Comparison of ENCODE assay signal across 8 cellular contexts in genomic region chr12:95072900-95073697, GRCh38. TPM values are rescaled to one million over a fixed set of nuclear protein-coding genes. Genes with fewer than 3 reads are reported as not detected.
A peak's percentile ranks its signal among the peaks of the same experiment; 100 is the strongest.
DNase-seq lines count a peak whose midpoint lies in the region; ATAC-seq and TF ChIP-seq lines count a peak whose summit lies in the region.

Gene NR2C1 (minus strand): TSS chr12:95073618. CDS start chr12:95067384, 6,234 bp downstream.

- H3K4me3 ChIP-seq in testis = peak within 1 kb of the TSS; percentile 95 to 99

- no peaks in the 10 kb centered on the region for H3K27me3 ChIP-seq in testis

- peak within 1 kb of the TSS; percentile 95 to 98 for H3K27ac ChIP-seq in testis

- H3K27me3 Mint-ChIP-seq in HFFc6 (ENCODE audit: insufficient read depth) = no peaks in the 10 kb centered on the region; the same call in 1 of the 2 replicates
- no peaks in the 10 kb centered on the region for H3K27me3 Mint-ChIP-seq in activated naive CD4-positive, alpha-beta T cell treated with anti-CD3 and anti-CD28 coated beads, Interleukin-2, amount 50 U/mL, for 24 hours

- peak; percentile 98 for ATAC-seq in SK-N-SH treated with all-trans-retinoic acid at 6 μM for 48 hours

- H3K9me3 Mint-ChIP-seq in HFFc6 = no peaks in the 10 kb centered on the region
- H3K9me3 Mint-ChIP-seq in activated naive CD4-positive, alpha-beta T cell treated with anti-CD3 and anti-CD28 coated beads, Interleukin-2, amount 50 U/mL, for 24 hours = no peaks in the 10 kb centered on the region

- no peaks in the 10 kb centered on the region for H3K9me3 ChIP-seq in testis

- no peak for TF ChIP-seq POLR2A in testis (IDR thresholded peaks at IDR 0.05)

- WGBS in testis, 2 donors = 0% methylated on average over 4 to 69 of the region's 99 CpGs

- peaks cover 7% of the 10 kb centered on the region; the same call in 1 of the 2 replicates for H3K4me1 Mint-ChIP-seq in HFFc6 (ENCODE audit: low read depth)
- H3K4me1 Mint-ChIP-seq in activated naive CD4-positive, alpha-beta T cell treated with anti-CD3 and anti-CD28 coated beads, Interleukin-2, amount 50 U/mL, for 24 hours = peaks cover 26% of the 10 kb centered on the region

- H3K36me3 ChIP-seq in testis (ENCODE audit: low read depth, missing control alignments) = no peaks in the 10 kb centered on the region

- H3K27ac Mint-ChIP-seq in HFFc6 = peak within 1 kb of the TSS; percentile 92
- peak within 1 kb of the TSS; percentile 95 for H3K27ac Mint-ChIP-seq in activated naive CD4-positive, alpha-beta T cell treated with anti-CD3 and anti-CD28 coated beads, Interleukin-2, amount 50 U/mL, for 24 hours

- TF ChIP-seq CTCF in HFFc6 (IDR thresholded peaks at IDR 0.05) = no peak
- TF ChIP-seq CTCF in testis (IDR thresholded peaks at IDR 0.05) = peak in 2 of 3 experiments; percentile 82 to 90

- peak within 1 kb of the TSS; percentile 98 for H3K4me3 Mint-ChIP-seq in HFFc6
- H3K4me3 Mint-ChIP-seq in activated naive CD4-positive, alpha-beta T cell treated with anti-CD3 and anti-CD28 coated beads, Interleukin-2, amount 50 U/mL, for 24 hours = peak within 1 kb of the TSS; percentile 95

- H3K36me3 Mint-ChIP-seq in HFFc6 (ENCODE audit: low read depth) = peaks cover 4% of the 10 kb centered on the region; the same call in 1 of the 2 replicates
- peaks cover 2% of the 10 kb centered on the region for H3K36me3 Mint-ChIP-seq in activated naive CD4-positive, alpha-beta T cell treated with anti-CD3 and anti-CD28 coated beads, Interleukin-2, amount 50 U/mL, for 24 hours

- intact Hi-C loops in testis (cut with DNase I; ENCODE audit: low total_unique reads) = no loop called here

- H3K4me1 ChIP-seq in testis = peaks cover 19% of the 10 kb centered on the region

- DNase-seq in GM04503 (ENCODE audit: low read depth) = peak; percentile 37
- peak; percentile 87 for DNase-seq in HFFc6
- DNase-seq in NCI-H1092 (lab: John Stamatoyannopoulos, UW) = peak; percentile 86
- DNase-seq in glomerular endothelial cell (ENCODE audit: extremely low read depth, low read depth, low spot score) = peak; percentile 64
- DNase-seq in occipital lobe (lab: John Stamatoyannopoulos, UW) = peak; percentile 91
- peak; percentile 95 for DNase-seq in testis

TF ChIP-seq in SK-N-SH treated with all-trans-retinoic acid at 6 μM for 48 hours, 23 proteins besides CTCF, POLR2A, EP300 and RAD21:
- TF ChIP-seq ZC3H10 (CRISPR knock-in tag; IDR thresholded peaks at IDR 0.05) = no peak
- no peak for TF ChIP-seq PPARA (CRISPR knock-in tag; IDR thresholded peaks at IDR 0.05; ENCODE audit: borderline replicate concordance)
- no peak for TF ChIP-seq ZNF70 (CRISPR knock-in tag; IDR thresholded peaks at IDR 0.05)
- no peak for TF ChIP-seq TCF4 (CRISPR knock-in tag; IDR thresholded peaks at IDR 0.05; ENCODE audit: borderline replicate concordance)
- TF ChIP-seq ARNTL (CRISPR knock-in tag; IDR thresholded peaks at IDR 0.05; ENCODE audit: borderline replicate concordance, low read depth) = no peak
- no peak for TF ChIP-seq TSHZ2 (CRISPR knock-in tag; IDR thresholded peaks at IDR 0.05)
- no peak for TF ChIP-seq ZFP30 (CRISPR knock-in tag; IDR thresholded peaks at IDR 0.05)
- TF ChIP-seq ZNF8 (CRISPR knock-in tag; IDR thresholded peaks at IDR 0.05) = no peak
- no peak for TF ChIP-seq ESRRG (CRISPR knock-in tag; IDR thresholded peaks at IDR 0.05)
- no peak for TF ChIP-seq PATZ1 (CRISPR knock-in tag; IDR thresholded peaks at IDR 0.05; ENCODE audit: borderline replicate concordance)
- TF ChIP-seq ISL1 (CRISPR knock-in tag; IDR thresholded peaks at IDR 0.05) = no peak
- TF ChIP-seq RARB (CRISPR knock-in tag; IDR thresholded peaks at IDR 0.05) = no peak
- TF ChIP-seq ZNF565 (CRISPR knock-in tag; conservative IDR thresholded peaks at IDR 0.05; ENCODE audit: low read depth) = no peak
- TF ChIP-seq CSRNP3 (CRISPR knock-in tag; IDR thresholded peaks at IDR 0.05) = no peak
- no peak for TF ChIP-seq BACH2 (CRISPR knock-in tag; IDR thresholded peaks at IDR 0.05; ENCODE audit: borderline replicate concordance)
- no peak for TF ChIP-seq GLIS3 (CRISPR knock-in tag; IDR thresholded peaks at IDR 0.05)
- no peak for TF ChIP-seq POU6F1 (CRISPR knock-in tag; IDR thresholded peaks at IDR 0.05; ENCODE audit: borderline replicate concordance, low read depth)
TF ChIP-seq in SK-N-SH treated with all-trans-retinoic acid at 6 μM for 48 hours: peak in this region for 0.

RNA-seq across cellular contexts. Expression of gene NR2C1, which starts in this region (rescaled TPM):
- total RNA-seq in HFFc6 (2021; fragmentation: NEBNext Ultra II Directional; extraction: Animal tissue kit (Norgen Biotek cat#: 25700)) = 10 to 100 TPM; 15.3 to 25.8 (median 19.7) TPM
- total RNA-seq in glomerular endothelial cell (15.6 and 39.1 TPM in 2 replicates), occipital lobe (42.0 TPM), testis (100 to 1,000 TPM; 102 to 114 TPM)
- polyA plus RNA-seq in testis (ENCODE audit: insufficient read depth, low read depth, low replicate concordance) = 66.3 TPM

Comparison
In these comparisons a context has a peak if more than half of its experiments do, and no peak if none do; other contexts are left out.
1. Peak in every context shown above with its lines: DNase-seq, ATAC-seq, H3K4me3 ChIP-seq and H3K27ac ChIP-seq.
2. DNase-seq: peak in every context shown above with its lines; median percentile 95 in testis; 91 in occipital lobe; 87 in HFFc6; 86 in NCI-H1092; 64 in glomerular endothelial cell; 37 in GM04503.